20 cellular contexts compared by ENCODE assay signal in genomic region chr18:36334798-36335197, GRCh38. TPM values are rescaled to one million over a fixed set of nuclear protein-coding genes. Genes with fewer than 3 reads are reported as not detected.
"Had no signal": no experiment of that assay in that cellular context is flagged by ENCODE, and none has a peak within 500 bp of the region (broad histone marks: within the 10 kb centered on the region; RNA-seq: fewer than 3 reads in every experiment).

No MANE protein-coding gene starts in this region.

- H3K27ac ChIP-seq: epithelial cell of prostate, foreskin keratinocyte, hepatocyte, pancreas, psoas muscle, skin epidermis, stomach, thoracic aorta, transverse colon had no signal

- DNase-seq: cerebellar nuclear complex; effector memory CD8-positive, alpha-beta T cell; foreskin keratinocyte; left colon; mucosa of descending colon; natural killer cell; occipital lobe; pancreas; psoas muscle; retina; sigmoid colon; stimulated activated naive CD4-positive, alpha-beta T cell; stomach; substantia nigra; transverse colon had no signal

- H3K4me1 ChIP-seq: foreskin keratinocyte had no signal

- H3K9me3 ChIP-seq: mucosa of descending colon, pancreas, psoas muscle, sigmoid colon, stomach, thoracic aorta, transverse colon had no signal

- H3K4me3 ChIP-seq: hepatocyte, mucosa of descending colon, pancreas, psoas muscle, sigmoid colon, skin epidermis, stomach, thoracic aorta, transverse colon had no signal

- H3K36me3 ChIP-seq: pancreas, sigmoid colon, stomach, thoracic aorta, transverse colon had no signal

- ATAC-seq: effector memory CD8-positive, alpha-beta T cell; foreskin keratinocyte; left colon; mucosa of descending colon; natural killer cell; psoas muscle had no signal

- FAIRE-seq: colon, pancreas had no signal

RNA-seq across cellular contexts. Expression of gene FHOD3, which starts 37.3 kb away (rescaled TPM):
- total RNA-seq: natural killer cell had no signal
